In genomic region chr14:90409209-90409730, GRCh38 we compare ENCODE assay signal across 9 cellular contexts. TPM values are rescaled to one million over a fixed set of nuclear protein-coding genes. Genes with fewer than 3 reads are reported as not detected.
A peak's percentile ranks its signal among the peaks of the same experiment; 100 is the strongest.
DNase-seq lines count a peak whose midpoint lies in the region; ATAC-seq and TF ChIP-seq lines count a peak whose summit lies in the region.
"Had no signal": no experiment of that assay in that cellular context is flagged by ENCODE, and none has a peak within 500 bp of the region (broad histone marks: within the 10 kb centered on the region; RNA-seq: fewer than 3 reads in every experiment).

No MANE protein-coding gene starts in this region.

- H3K27me3 Mint-ChIP-seq in brain (no peaks in the 10 kb centered on the region), CD14-positive monocyte (ENCODE audit: low read depth in 3 of 3) (peaks cover 0 to 2% (median 0%) of the 10 kb centered on the region in 3 donors)

- TF ChIP-seq CTCF in brain (conservative IDR thresholded peaks at IDR 0.05): no peak
- TF ChIP-seq CTCF in CD14-positive monocyte (IDR thresholded peaks at IDR 0.05): no peak

- H3K9me3 Mint-ChIP-seq in brain: peaks cover 0 to 5% (median 0%) of the 10 kb centered on the region in 5 experiments
- H3K9me3 Mint-ChIP-seq in CD14-positive monocyte: no peaks in the 10 kb centered on the region

- peak overlapping the region in 3 of 5 experiments; percentile 2 to 43 (median 17) for H3K4me3 Mint-ChIP-seq in brain
- no peak overlapping the region for H3K4me3 Mint-ChIP-seq in CD14-positive monocyte

- intact Hi-C loops in CD14-positive monocyte (cut with micrococcal nuclease): loop anchor here in 1 of 2 donors (10.0 kb wide), 1 partner anchor 416 kb away; no protein-coding TSS in a partner anchor

- H3K4me1 Mint-ChIP-seq in brain: peaks cover 54% of the 10 kb centered on the region
- H3K4me1 Mint-ChIP-seq in CD14-positive monocyte: no peaks in the 10 kb centered on the region

- peak overlapping the region; percentile 69 to 96 (median 94) for H3K27ac Mint-ChIP-seq in brain
- peak overlapping the region in 1 of 7 donors; percentile 50 for H3K27ac Mint-ChIP-seq in CD14-positive monocyte

- DNase-seq in DMS53 (lab: John Stamatoyannopoulos, UW) (peak; percentile 21), DMS53 treated with DMSO at 0.1 percent for 48 hours (lab: John Stamatoyannopoulos, UW; ENCODE audit: unreplicated experiment) (no peak), kidney tubule cell (ENCODE audit: low spot score) (peak; percentile 97), superior temporal gyrus (ENCODE audit: extremely low spot score) (peak; percentile 73), SHP77 treated with DMSO at 0.1 percent for 48 hours (lab: John Stamatoyannopoulos, UW) (no peak), CD14-positive monocyte (ENCODE audit: low spot score) (no peak)
- DNase-seq: NK-92 treated with Interleukin-12 subunit alpha and Interleukin-12 subunit beta, amount 100 ng/mL, for 24 hours had no signal

- H3K36me3 Mint-ChIP-seq in brain (peaks cover 25% of the 10 kb centered on the region), CD14-positive monocyte (peaks cover 31 to 35% of the 10 kb centered on the region in 2 donors)

- no peak for ATAC-seq in GM19324 (IDR thresholded peaks at IDR 0.05; ENCODE audit: low FRiP score, unreplicated experiment)

RNA-seq across cellular contexts. Expression of gene CALM1, which starts 12.4 kb away (rescaled TPM):
- polyA plus RNA-seq in brain (ENCODE audit: insufficient read depth, low read depth, low replicate concordance) (668 TPM), CD14-positive monocyte (100 to 1,000 TPM; 906 to 912 TPM)

Comparison
In these comparisons a context has a peak if more than half of its experiments do, and no peak if none do; other contexts are left out.
1. DNase-seq: peak in DMS53 (single experiment), kidney tubule cell (single experiment) and superior temporal gyrus (single experiment); none in DMS53 treated with DMSO at 0.1 percent for 48 hours (single experiment), SHP77 treated with DMSO at 0.1 percent for 48 hours (single experiment) and CD14-positive monocyte (single experiment).
2. H3K4me3 Mint-ChIP-seq: peak in brain (3 of 5); none in CD14-positive monocyte (0 of 2).